In the genomic region with DNA sequence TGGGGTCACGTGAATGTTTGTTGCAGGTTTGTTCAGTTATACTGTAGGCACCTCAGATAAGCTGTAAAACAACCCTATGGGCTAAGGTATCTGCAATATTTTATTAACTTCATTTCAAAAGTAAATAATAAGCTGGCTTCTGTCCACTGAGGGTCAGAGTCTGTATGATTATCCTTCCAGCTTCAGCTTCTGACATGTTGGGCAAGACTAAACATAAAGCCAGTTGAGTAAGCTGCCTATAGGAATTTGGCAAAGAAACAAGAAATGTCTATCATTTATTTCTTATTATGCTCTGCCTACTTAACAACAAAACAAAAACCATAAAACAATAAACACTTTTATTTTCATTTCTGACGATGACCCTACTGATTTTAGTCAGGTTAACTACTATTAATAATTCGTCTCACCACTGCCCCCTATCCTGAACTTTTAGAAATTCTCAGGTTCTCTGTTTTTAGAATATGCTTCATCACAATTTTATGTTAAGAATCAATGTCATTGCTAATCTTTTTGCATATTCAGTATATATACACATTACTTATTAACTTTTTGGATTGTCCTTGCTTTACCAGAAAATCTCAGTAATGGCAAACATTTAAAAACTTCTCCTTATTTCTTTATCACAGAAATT, we compare ENCODE assay signal across 16 cellular contexts.
A peak's percentile ranks its signal among the peaks of the same experiment; 100 is the strongest.
DNase-seq lines count a peak whose midpoint lies in the region; ATAC-seq and TF ChIP-seq lines count a peak whose summit lies in the region.
"Had no signal": no experiment of that assay in that cellular context is flagged by ENCODE, and none has a peak within 500 bp of the region (broad histone marks: within the 10 kb centered on the region; RNA-seq: fewer than 3 reads in every experiment).

No MANE protein-coding gene starts in this region.

- peak; percentile 33; the same call in 1 of the 3 replicates for ATAC-seq in RWPE2 (ENCODE audit: low read depth)
- peak; percentile 53 for ATAC-seq in foreskin keratinocyte
- ATAC-seq in GM21528 (IDR thresholded peaks at IDR 0.05; ENCODE audit: low FRiP score, unreplicated experiment): no peak
- no peak for ATAC-seq in GM21825 (IDR thresholded peaks at IDR 0.05; ENCODE audit: unreplicated experiment)
- no peak for ATAC-seq in GM21526 (IDR thresholded peaks at IDR 0.05; ENCODE audit: low FRiP score, unreplicated experiment)
- ATAC-seq: T-cell had no signal

- H3K4me3 Mint-ChIP-seq in activated CD4-positive, alpha-beta memory T cell treated with anti-CD3 and anti-CD28 coated beads, Interleukin-2, amount 10 ng/mL, durations not matched to agents 7 days and 5 days: no peak overlapping the region
- H3K4me3 Mint-ChIP-seq: T-cell had no signal

- H3K27me3 Mint-ChIP-seq in activated CD4-positive, alpha-beta memory T cell treated with anti-CD3 and anti-CD28 coated beads, Interleukin-2, amount 10 ng/mL, durations not matched to agents 7 days and 5 days: no peaks in the 10 kb centered on the region
- H3K27me3 Mint-ChIP-seq: T-cell had no signal

- TF ChIP-seq CTCF in GM13977 (IDR thresholded peaks at IDR 0.05; ENCODE audit: extremely low read depth, insufficient read depth, missing control alignments): peak; percentile 16
- TF ChIP-seq CTCF in RWPE2 (IDR thresholded peaks at IDR 0.05; ENCODE audit: poor library complexity, severe bottlenecking): peak; percentile 43
- TF ChIP-seq CTCF in foreskin keratinocyte (conservative IDR thresholded peaks at IDR 0.05): peak; percentile 54

- H3K36me3 Mint-ChIP-seq in activated CD4-positive, alpha-beta memory T cell treated with anti-CD3 and anti-CD28 coated beads, Interleukin-2, amount 10 ng/mL, durations not matched to agents 7 days and 5 days (ENCODE audit: low read depth): no peaks in the 10 kb centered on the region
- H3K36me3 Mint-ChIP-seq: T-cell had no signal

- H3K4me1 ChIP-seq in RWPE2 (ENCODE audit: insufficient read depth, poor library complexity, severe bottlenecking) (peaks cover 6% of the 10 kb centered on the region), foreskin keratinocyte (no peaks in the 10 kb centered on the region)

- peaks cover 2% of the 10 kb centered on the region for H3K9me3 Mint-ChIP-seq in activated CD4-positive, alpha-beta memory T cell treated with anti-CD3 and anti-CD28 coated beads, Interleukin-2, amount 10 ng/mL, durations not matched to agents 7 days and 5 days

- DNase-seq in AML-193 (lab: John Stamatoyannopoulos, UW): peak; percentile 0 to 10
- DNase-seq in GM13977 (ENCODE audit: low spot score): no peak
- no peak for DNase-seq in RWPE2 (ENCODE audit: low spot score)
- DNase-seq in foreskin keratinocyte: peak; percentile 32 to 56
- no peak for DNase-seq in activated CD4-positive, alpha-beta memory T cell treated with anti-CD3 and anti-CD28 coated beads, Interleukin-2, amount 10 ng/mL, durations not matched to agents 7 days and 5 days
- DNase-seq: activated CD4-positive, alpha-beta T cell treated with anti-CD3 and anti-CD28 coated beads, Interleukin-2, amount 50 U/mL, for 1 hour; activated gamma-delta T cell; C1 segment of cervical spinal cord; NCI-H1105 treated with DMSO at 0.1 percent for 48 hours; NK-92 treated with Interleukin-12 subunit alpha and Interleukin-12 subunit beta, amount 100 ng/mL, for 24 hours; stimulated activated CD4-positive, alpha-beta T cell treated with anti-CD3 and anti-CD28 coated beads, Interleukin-2, amount 100 ng/mL, for 48 hours; stimulated activated naive CD4-positive, alpha-beta T cell; T-cell had no signal

- in situ Hi-C loops in GM13977 (cut with MboI; ENCODE audit: low pct_unique_long_range_greater_than_20kb, low sequenced_read_pairs, unreplicated experiment): no loop called here

- H3K4me3 ChIP-seq in RWPE2 (ENCODE audit: severe bottlenecking): no peak overlapping the region

- no peak overlapping the region for H3K27ac ChIP-seq in RWPE2 (ENCODE audit: poor library complexity, severe bottlenecking)
- no peak overlapping the region for H3K27ac ChIP-seq in foreskin keratinocyte

- no peaks in the 10 kb centered on the region for H3K9me3 ChIP-seq in RWPE2 (ENCODE audit: severe bottlenecking)

- POLR2A ChIA-PET in activated CD4-positive, alpha-beta memory T cell treated with anti-CD3 and anti-CD28 coated beads, Interleukin-2, amount 10 ng/mL, durations not matched to agents 7 days and 5 days (lab: Charles Lee): no interaction called here

- no peak overlapping the region for H3K27ac Mint-ChIP-seq in activated CD4-positive, alpha-beta memory T cell treated with anti-CD3 and anti-CD28 coated beads, Interleukin-2, amount 10 ng/mL, durations not matched to agents 7 days and 5 days
- H3K27ac Mint-ChIP-seq: T-cell had no signal

- CTCF ChIA-PET in activated CD4-positive, alpha-beta memory T cell treated with anti-CD3 and anti-CD28 coated beads, Interleukin-2, amount 10 ng/mL, durations not matched to agents 7 days and 5 days (lab: Charles Lee): no interaction called here

- H3K27me3 ChIP-seq in RWPE2 (ENCODE audit: insufficient read depth, poor library complexity, severe bottlenecking) (no peaks in the 10 kb centered on the region), foreskin keratinocyte (no peaks in the 10 kb centered on the region)

- no peaks in the 10 kb centered on the region for H3K4me1 Mint-ChIP-seq in activated CD4-positive, alpha-beta memory T cell treated with anti-CD3 and anti-CD28 coated beads, Interleukin-2, amount 10 ng/mL, durations not matched to agents 7 days and 5 days
- H3K4me1 Mint-ChIP-seq: T-cell had no signal

- H3K36me3 ChIP-seq in RWPE2 (ENCODE audit: low read depth): no peaks in the 10 kb centered on the region

Comparison
In these comparisons a context has a peak if more than half of its experiments do, and no peak if none do; other contexts are left out.
1. DNase-seq: peak in AML-193 (2 of 2) and foreskin keratinocyte (2 of 2); none in GM13977 (single experiment), RWPE2 (single experiment) and activated CD4-positive, alpha-beta memory T cell treated with anti-CD3 and anti-CD28 coated beads, Interleukin-2, amount 10 ng/mL, durations not matched to agents 7 days and 5 days (single experiment).
2. ATAC-seq: peak in RWPE2 (single experiment) and foreskin keratinocyte (single experiment); none in GM21528 (single experiment), GM21825 (single experiment) and GM21526 (single experiment).
3. Peak in every context shown above with its lines, with median percentiles within 50 percentile points of each other: CTCF ChIP-seq.